26 cellular contexts compared by ENCODE assay signal in genomic region chr15:74833376-74834107, GRCh38. TPM values are rescaled to one million over a fixed set of nuclear protein-coding genes. Genes with fewer than 3 reads are reported as not detected.
A peak's percentile ranks its signal among the peaks of the same experiment; 100 is the strongest.
DNase-seq lines count a peak whose midpoint lies in the region; ATAC-seq, FAIRE-seq and TF ChIP-seq lines count a peak whose summit lies in the region.
"Had no signal": no experiment of that assay in that cellular context is flagged by ENCODE, and none has a peak within 500 bp of the region (broad histone marks: within the 10 kb centered on the region; RNA-seq: fewer than 3 reads in every experiment).

No MANE protein-coding gene starts in this region.

- H3K27me3 ChIP-seq in HepG2 (ENCODE audit: control insufficient read depth in 1 of 2, insufficient read depth in 2 of 2, low read length in 2 of 2) (peaks cover 2 to 22% of the 10 kb centered on the region in 2 experiments; a peak in 3 of 5 replicates), right lobe of liver (no peaks in the 10 kb centered on the region), mesenchymal stem cell (ENCODE audit: control insufficient read depth in 1 of 2, insufficient read depth in 1 of 2, low read length in 2 of 2) (peaks cover 8 to 25% of the 10 kb centered on the region in 2 experiments)
- H3K27me3 ChIP-seq: MG63, pancreas, testis, uterus had no signal

- H3K9ac ChIP-seq in HepG2 (ENCODE audit: insufficient read depth, low read depth, low read length): no peak overlapping the region
- no peak overlapping the region for H3K9ac ChIP-seq in mesenchymal stem cell (ENCODE audit: low read length)

- 50% methylated on average over 1 of the region's 12 CpGs for WGBS in HepG2 (ENCODE audit: low lambda C conversion rate)
- WGBS in right lobe of liver (ENCODE audit: insufficient coverage, low coverage, low lambda C conversion rate, missing lambda C conversion rate): 33% methylated on average over 1 of the region's 12 CpGs
- WGBS in mesenchymal stem cell: 89% methylated on average over 12 of the region's 12 CpGs

- H3K9me3 ChIP-seq in HepG2 (ENCODE audit: low read length) (no peaks in the 10 kb centered on the region), right lobe of liver (no peaks in the 10 kb centered on the region), mesenchymal stem cell (ENCODE audit: control insufficient read depth, low read length) (no peaks in the 10 kb centered on the region)
- H3K9me3 ChIP-seq: heart right ventricle, MG63, pancreas, testis, uterus had no signal

- TF ChIP-seq CTCF in HepG2 (CRISPR knock-in tag; IDR thresholded peaks at IDR 0.05): no peak
- TF ChIP-seq CTCF in right lobe of liver (IDR thresholded peaks at IDR 0.05): no peak
- no peak for TF ChIP-seq CTCF in endothelial cell (IDR thresholded peaks at IDR 0.05; ENCODE audit: unreplicated experiment)

- no peak overlapping the region for H3K4ac ChIP-seq in mesenchymal stem cell (ENCODE audit: low read depth in 1 of 2, low read length in 2 of 2)

- no peak overlapping the region for H2BK12ac ChIP-seq in mesenchymal stem cell (ENCODE audit: low read length in 2 of 2)

- H4K8ac ChIP-seq in mesenchymal stem cell (ENCODE audit: low read length): no peak overlapping the region

- intact Hi-C loops in HepG2 (cut with micrococcal nuclease; ENCODE audit: unreplicated experiment): loop anchor here (2.0 kb wide), 2 partner anchors 53 to 63 kb away; no protein-coding TSS in a partner anchor
- intact Hi-C loops in right lobe of liver (cut with DNase I): no loop called here

- H4K20me1 ChIP-seq in HepG2 (ENCODE audit: insufficient read depth, low read length): no peaks in the 10 kb centered on the region

- TF ChIP-seq EP300 in HepG2 (IDR thresholded peaks at IDR 0.05; ENCODE audit: low read depth in 2 of 2, low read length in 2 of 2): no peak
- no peak for TF ChIP-seq EP300 in HepG2 (CRISPR knock-in tag; IDR thresholded peaks at IDR 0.05; ENCODE audit: borderline replicate concordance)

- no peak overlapping the region for H2BK15ac ChIP-seq in mesenchymal stem cell (ENCODE audit: low read depth, poor library complexity, severe bottlenecking)

- H3K36me3 ChIP-seq in HepG2 (replicated peaks in 1 of 2; ENCODE audit: control insufficient read depth in 1 of 2, insufficient read depth in 2 of 2, low read length in 2 of 2) (peaks cover 0 to 3% of the 10 kb centered on the region in 2 experiments; a peak in 1 of 5 replicates), right lobe of liver (peaks cover 0 to 13% (median 0%) of the 10 kb centered on the region in 4 donors), mesenchymal stem cell (ENCODE audit: control insufficient read depth in 1 of 2, insufficient read depth in 2 of 2, low read depth in 1 of 2, low read length in 2 of 2) (peaks cover 17 to 21% of the 10 kb centered on the region in 2 experiments)
- H3K36me3 ChIP-seq: pancreas, uterus had no signal

- no peak overlapping the region for H3K18ac ChIP-seq in mesenchymal stem cell (ENCODE audit: low read depth in 1 of 2, low read length in 2 of 2)

- no TSS peak for BruUV-seq in HepG2 (replicated peaks; lab: Mats Ljungman, UMichigan)

- no peak overlapping the region for H3K23ac ChIP-seq in mesenchymal stem cell (ENCODE audit: low read length in 2 of 2)

- no peak overlapping the region for H2BK120ac ChIP-seq in mesenchymal stem cell (ENCODE audit: low read depth, low read length)

- H3K27ac ChIP-seq in HepG2 (ENCODE audit: extremely low read length, insufficient read depth, low read length): no peak overlapping the region
- no peak overlapping the region for H3K27ac ChIP-seq in right lobe of liver
- H3K27ac ChIP-seq in mesenchymal stem cell (ENCODE audit: low read length, poor library complexity, severe bottlenecking): no peak overlapping the region
- H3K27ac ChIP-seq: C4-2B, heart right ventricle, HL-60, pancreas, testis, uterus had no signal

- CTCF ChIA-PET in HepG2 (lab: Yijun Ruan, JAX; ENCODE audit: low intra/inter-chr PET ratio, low total read pairs): no interaction called here

- no peak overlapping the region for H3K14ac ChIP-seq in mesenchymal stem cell (ENCODE audit: low read length in 2 of 2)

- no peak overlapping the region for H2BK5ac ChIP-seq in mesenchymal stem cell (ENCODE audit: low read depth, low read length, poor library complexity, severe bottlenecking)

- H3K79me1 ChIP-seq in mesenchymal stem cell (replicated peaks; ENCODE audit: low read length, poor library complexity, severe bottlenecking): no peaks in the 10 kb centered on the region

- no peaks in the 10 kb centered on the region for H3K9me3 Mint-ChIP-seq in endothelial cell (ENCODE audit: unreplicated experiment)
- no peaks in the 10 kb centered on the region for H3K9me3 Mint-ChIP-seq in stimulated activated naive B cell treated with anti-CD40 and anti-IgM and Interleukin-4, amounts not matched to agents 10 μg/mL and 1 μg/mL and 100 μg/mL, for 72 hours
- H3K9me3 Mint-ChIP-seq: activated naive CD4-positive, alpha-beta T cell treated with anti-CD3 and anti-CD28 coated beads for 36 hours; activated T-cell treated with anti-CD3 and anti-CD28 coated beads, Interleukin-2, amount 50 U/mL, for 4 hours; naive thymus-derived CD8-positive, alpha-beta T cell had no signal

- in situ Hi-C loops in HepG2 (cut with HindIII; ENCODE audit: extremely low pct_ligation_motif_present, low pct_unique_long_range_greater_than_20kb): no loop called here

- FAIRE-seq in HepG2 (lab: Jason Lieb, UNC): no peak
- FAIRE-seq: D721Med, G401.6, pancreas had no signal

- DNase-seq in HepG2 (ENCODE audit: low spot score) (no peak), right lobe of liver (no peak), NCI-H524 (lab: John Stamatoyannopoulos, UW) (peak; percentile 53 to 89), endothelial cell (ENCODE audit: low spot score) (no peak), mesenchymal stem cell (no peak), AML-193 (lab: John Stamatoyannopoulos, UW) (no peak)
- DNase-seq in stimulated activated naive B cell treated with anti-CD40 and anti-IgM and Interleukin-4, amounts not matched to agents 10 μg/mL and 1 μg/mL and 100 μg/mL, for 72 hours: no peak
- DNase-seq: activated CD8-positive, alpha-beta memory T cell treated with anti-CD3 and anti-CD28 coated beads for 24 hours; activated naive CD4-positive, alpha-beta T cell treated with anti-CD3 and anti-CD28 coated beads for 36 hours; activated T-cell treated with anti-CD3 and anti-CD28 coated beads, Interleukin-2, amount 50 U/mL, for 4 hours; heart right ventricle; mesendoderm; MG63; naive thymus-derived CD8-positive, alpha-beta T cell; NCI-H1436 treated with DMSO at 0.1 percent for 48 hours; pancreas; testis; uterus had no signal

- peaks cover 7% of the 10 kb centered on the region for H3K4me1 Mint-ChIP-seq in endothelial cell (ENCODE audit: unreplicated experiment)
- peaks cover 22 to 36% of the 10 kb centered on the region in 2 donors for H3K4me1 Mint-ChIP-seq in stimulated activated naive B cell treated with anti-CD40 and anti-IgM and Interleukin-4, amounts not matched to agents 10 μg/mL and 1 μg/mL and 100 μg/mL, for 72 hours

- peaks cover 9% of the 10 kb centered on the region for H3K36me3 Mint-ChIP-seq in endothelial cell (ENCODE audit: low read depth, unreplicated experiment)
- peaks cover 8 to 23% of the 10 kb centered on the region in 2 donors for H3K36me3 Mint-ChIP-seq in stimulated activated naive B cell treated with anti-CD40 and anti-IgM and Interleukin-4, amounts not matched to agents 10 μg/mL and 1 μg/mL and 100 μg/mL, for 72 hours

- H2AK5ac ChIP-seq in mesenchymal stem cell (ENCODE audit: low read length, severe bottlenecking): no peak overlapping the region

- H3K4me2 ChIP-seq in HepG2 (ENCODE audit: low read depth, low read length): no peak overlapping the region
- no peak overlapping the region for H3K4me2 ChIP-seq in mesenchymal stem cell (ENCODE audit: low read length, poor library complexity, severe bottlenecking)

- H4K91ac ChIP-seq in mesenchymal stem cell (ENCODE audit: low read length): no peak overlapping the region

- peaks cover 4% of the 10 kb centered on the region for H3K27me3 Mint-ChIP-seq in endothelial cell (ENCODE audit: unreplicated experiment)
- peaks cover 11% of the 10 kb centered on the region in 2 donors for H3K27me3 Mint-ChIP-seq in stimulated activated naive B cell treated with anti-CD40 and anti-IgM and Interleukin-4, amounts not matched to agents 10 μg/mL and 1 μg/mL and 100 μg/mL, for 72 hours

- peaks cover 30% of the 10 kb centered on the region for H3K4me1 ChIP-seq in HepG2 (ENCODE audit: insufficient read depth, low read length)
- no peaks in the 10 kb centered on the region for H3K4me1 ChIP-seq in right lobe of liver
- H3K4me1 ChIP-seq in mesenchymal stem cell (ENCODE audit: control insufficient read depth, insufficient read depth, low read depth, low read length): no peaks in the 10 kb centered on the region
- H3K4me1 ChIP-seq: pancreas, testis, uterus had no signal

- H2AFZ ChIP-seq in HepG2 (ENCODE audit: low read length) (no peak overlapping the region), mesenchymal stem cell (ENCODE audit: low read depth, low read length) (no peak overlapping the region)

- TF ChIP-seq RAD21 in HepG2 (CRISPR knock-in tag; IDR thresholded peaks at IDR 0.05): no peak

- H3K79me2 ChIP-seq in HepG2 (ENCODE audit: insufficient read depth, low read length): no peaks in the 10 kb centered on the region

- TF ChIP-seq POLR2A in HepG2 (IDR thresholded peaks at IDR 0.05; ENCODE audit: insufficient read depth in 1 of 2, low read depth in 2 of 2, low read length in 2 of 2): no peak
- no peak for TF ChIP-seq POLR2A in right lobe of liver (IDR thresholded peaks at IDR 0.05)

- POLR2A ChIA-PET in HepG2 (lab: Yijun Ruan, JAX): interaction anchor here (0.6 kb wide), 1 partner anchor 26 kb away, joined by 3 read pairs; no protein-coding TSS in a partner anchor

- peak overlapping the region; percentile 24 for H3K27ac Mint-ChIP-seq in endothelial cell (ENCODE audit: unreplicated experiment)
- H3K27ac Mint-ChIP-seq in stimulated activated naive B cell treated with anti-CD40 and anti-IgM and Interleukin-4, amounts not matched to agents 10 μg/mL and 1 μg/mL and 100 μg/mL, for 72 hours: peak overlapping the region; percentile 44
- H3K27ac Mint-ChIP-seq: activated naive CD4-positive, alpha-beta T cell treated with anti-CD3 and anti-CD28 coated beads for 36 hours had no signal

- H3K4me3 Mint-ChIP-seq in endothelial cell (ENCODE audit: unreplicated experiment): no peak overlapping the region
- H3K4me3 Mint-ChIP-seq in stimulated activated naive B cell treated with anti-CD40 and anti-IgM and Interleukin-4, amounts not matched to agents 10 μg/mL and 1 μg/mL and 100 μg/mL, for 72 hours: no peak overlapping the region
- H3K4me3 Mint-ChIP-seq: activated naive CD4-positive, alpha-beta T cell treated with anti-CD3 and anti-CD28 coated beads for 36 hours; activated T-cell treated with anti-CD3 and anti-CD28 coated beads, Interleukin-2, amount 50 U/mL, for 4 hours; naive thymus-derived CD8-positive, alpha-beta T cell had no signal

- ATAC-seq in HepG2: peak; percentile 17
- ATAC-seq in right lobe of liver: no peak
- ATAC-seq in stimulated activated naive B cell treated with anti-CD40 and anti-IgM and Interleukin-4, amounts not matched to agents 10 μg/mL and 1 μg/mL and 100 μg/mL, for 72 hours (replicated peaks): peak; percentile 41 to 59
- no peak for ATAC-seq in GM18498 (IDR thresholded peaks at IDR 0.05; ENCODE audit: unreplicated experiment)
- ATAC-seq: activated CD4-positive, CD25-positive, alpha-beta regulatory T cell treated with anti-CD3 and anti-CD28 coated beads, Interleukin-2, amount 50 U/mL, for 24 hours; activated T-cell treated with anti-CD3 and anti-CD28 coated beads, Interleukin-2, amount 50 U/mL, for 4 hours; heart right ventricle; naive thymus-derived CD8-positive, alpha-beta T cell; pancreas; Right ventricle myocardium inferior had no signal

- H3K4me3 ChIP-seq in HepG2 (replicated peaks in 1 of 3; ENCODE audit: insufficient read depth in 1 of 3, low read depth in 2 of 3, low read length in 3 of 3): peak overlapping the region in 1 of 3 experiments; percentile 13; a peak in 1 of 6 replicates
- no peak overlapping the region for H3K4me3 ChIP-seq in right lobe of liver
- no peak overlapping the region for H3K4me3 ChIP-seq in mesenchymal stem cell (ENCODE audit: insufficient read depth in 1 of 2, low read depth in 1 of 2, low read length in 2 of 2)
- H3K4me3 ChIP-seq: heart right ventricle, MG63, pancreas, testis, uterus had no signal

RNA-seq across cellular contexts. Expression of gene CPLX3, which starts 7.1 kb away (rescaled TPM):
- total RNA-seq in HepG2 (2016; rRNA removed; fragmentation: Illumina TruSeq; extraction: Trizol) (not detected in 2 replicates), right lobe of liver (not detected), endothelial cell (ENCODE audit: unreplicated experiment) (not detected)
- not detected in 2 replicates for total RNA-seq in HepG2 (2016; cell fraction: cytosol; rRNA removed; fragmentation: Illumina TruSeq; extraction: Trizol; ENCODE audit: low read depth)
- not detected in 2 replicates for total RNA-seq in HepG2 (2016; cell fraction: insoluble cytoplasmic fraction; rRNA removed; fragmentation: Illumina TruSeq; extraction: Trizol)
- total RNA-seq in HepG2 (2016; cell fraction: membrane; rRNA removed; fragmentation: Illumina TruSeq; extraction: Trizol): not detected in 2 replicates
- total RNA-seq in HepG2 (2016; cell fraction: nucleus; rRNA removed; fragmentation: Illumina TruSeq; extraction: Trizol): not detected in 2 replicates
- polyA plus RNA-seq in HepG2 (2011; rRNA removed): not detected in 2 replicates
- not detected in 2 replicates for polyA plus RNA-seq in HepG2 (2011; cell fraction: cytosol; rRNA removed)
- 0.05 TPM in 1 of 2 replicates, not detected in the other for polyA plus RNA-seq in HepG2 (2011; cell fraction: nucleus; rRNA removed)
- not detected in 2 replicates for polyA plus RNA-seq in HepG2 (2012)
- polyA plus RNA-seq in HepG2 (2016; cell fraction: cytosol; fragmentation: Illumina TruSeq; extraction: Trizol; ENCODE audit: low read depth): not detected in 2 replicates
- polyA plus RNA-seq in HepG2 (2016; cell fraction: insoluble cytoplasmic fraction; fragmentation: Illumina TruSeq; extraction: Trizol; ENCODE audit: low read depth): not detected in 2 replicates
- polyA plus RNA-seq in HepG2 (2016; cell fraction: membrane; fragmentation: Illumina TruSeq; extraction: Trizol; ENCODE audit: low read depth): not detected in 2 replicates
- polyA plus RNA-seq in HepG2 (2016; cell fraction: nucleus; fragmentation: Illumina TruSeq; extraction: Trizol; ENCODE audit: insufficient read depth, low read depth): not detected in 2 replicates
- not detected in 2 replicates for polyA minus RNA-seq in HepG2 (2011; rRNA and poly(A)+ RNA removed; ENCODE audit: low replicate concordance)
- polyA minus RNA-seq in HepG2 (2011; cell fraction: cytosol; rRNA and poly(A)+ RNA removed): not detected in 2 replicates
- polyA minus RNA-seq in HepG2 (2011; cell fraction: nucleus; rRNA and poly(A)+ RNA removed): not detected in 2 replicates
- not detected for polyA plus RNA-seq in mesenchymal stem cell (2013, experiment 1 of 2)
- not detected for polyA plus RNA-seq in mesenchymal stem cell (2013, experiment 2 of 2)
- total RNA-seq: activated naive CD4-positive, alpha-beta T cell treated with anti-CD3 and anti-CD28 coated beads for 36 hours; dermis microvascular lymphatic vessel endothelial cell; pancreas; uterus had no signal
- polyA plus RNA-seq: naive thymus-derived CD8-positive, alpha-beta T cell had no signal

RNA-seq across cellular contexts. Expression of gene ULK3, which starts 9.4 kb away (rescaled TPM):
- total RNA-seq in HepG2 (2016; rRNA removed; fragmentation: Illumina TruSeq; extraction: Trizol): 8.2 and 15.2 TPM in 2 replicates
- total RNA-seq in HepG2 (2016; cell fraction: cytosol; rRNA removed; fragmentation: Illumina TruSeq; extraction: Trizol; ENCODE audit: low read depth): 7.6 and 8.1 TPM in 2 replicates
- total RNA-seq in HepG2 (2016; cell fraction: insoluble cytoplasmic fraction; rRNA removed; fragmentation: Illumina TruSeq; extraction: Trizol): 8.9 and 14.6 TPM in 2 replicates
- total RNA-seq in HepG2 (2016; cell fraction: membrane; rRNA removed; fragmentation: Illumina TruSeq; extraction: Trizol): 17.8 and 17.9 TPM in 2 replicates
- total RNA-seq in HepG2 (2016; cell fraction: nucleus; rRNA removed; fragmentation: Illumina TruSeq; extraction: Trizol): 13.8 and 17.0 TPM in 2 replicates
- 23.7 and 25.1 TPM in 2 replicates for polyA plus RNA-seq in HepG2 (2011; rRNA removed)
- 10.1 and 12.4 TPM in 2 replicates for polyA plus RNA-seq in HepG2 (2011; cell fraction: cytosol; rRNA removed)
- polyA plus RNA-seq in HepG2 (2011; cell fraction: nucleus; rRNA removed): 149 and 163 TPM in 2 replicates
- polyA plus RNA-seq in HepG2 (2012): 11.8 and 16.1 TPM in 2 replicates
- 9.7 and 10.4 TPM in 2 replicates for polyA plus RNA-seq in HepG2 (2016; cell fraction: cytosol; fragmentation: Illumina TruSeq; extraction: Trizol; ENCODE audit: low read depth)
- 7.6 and 10.2 TPM in 2 replicates for polyA plus RNA-seq in HepG2 (2016; cell fraction: insoluble cytoplasmic fraction; fragmentation: Illumina TruSeq; extraction: Trizol; ENCODE audit: low read depth)
- 15.2 and 26.1 TPM in 2 replicates for polyA plus RNA-seq in HepG2 (2016; cell fraction: membrane; fragmentation: Illumina TruSeq; extraction: Trizol; ENCODE audit: low read depth)
- 43.8 and 44.9 TPM in 2 replicates for polyA plus RNA-seq in HepG2 (2016; cell fraction: nucleus; fragmentation: Illumina TruSeq; extraction: Trizol; ENCODE audit: insufficient read depth, low read depth)
- 13.8 and 70.3 TPM in 2 replicates for polyA minus RNA-seq in HepG2 (2011; rRNA and poly(A)+ RNA removed; ENCODE audit: low replicate concordance)
- polyA minus RNA-seq in HepG2 (2011; cell fraction: cytosol; rRNA and poly(A)+ RNA removed): 4.8 and 5.1 TPM in 2 replicates
- 11.6 and 13.2 TPM in 2 replicates for polyA minus RNA-seq in HepG2 (2011; cell fraction: nucleus; rRNA and poly(A)+ RNA removed)
- total RNA-seq in right lobe of liver: 10 to 100 TPM; 19.7 to 25.1 (median 22.1) TPM
- 25.6 TPM for total RNA-seq in endothelial cell (ENCODE audit: unreplicated experiment)
- 15.0 TPM for polyA plus RNA-seq in mesenchymal stem cell (2013, experiment 1 of 2)
- polyA plus RNA-seq in mesenchymal stem cell (2013, experiment 2 of 2): 14.2 TPM

RNA-seq across cellular contexts. Expression of gene LMAN1L, which starts 20.9 kb away (rescaled TPM):
- total RNA-seq in HepG2 (2016; rRNA removed; fragmentation: Illumina TruSeq; extraction: Trizol) (not detected in 2 replicates), right lobe of liver (not detected), endothelial cell (ENCODE audit: unreplicated experiment) (not detected)
- total RNA-seq in HepG2 (2016; cell fraction: cytosol; rRNA removed; fragmentation: Illumina TruSeq; extraction: Trizol; ENCODE audit: low read depth): not detected in 2 replicates
- not detected in 2 replicates for total RNA-seq in HepG2 (2016; cell fraction: insoluble cytoplasmic fraction; rRNA removed; fragmentation: Illumina TruSeq; extraction: Trizol)
- not detected in 2 replicates for total RNA-seq in HepG2 (2016; cell fraction: membrane; rRNA removed; fragmentation: Illumina TruSeq; extraction: Trizol)
- total RNA-seq in HepG2 (2016; cell fraction: nucleus; rRNA removed; fragmentation: Illumina TruSeq; extraction: Trizol): not detected in 2 replicates
- not detected in 2 replicates for polyA plus RNA-seq in HepG2 (2011; rRNA removed)
- polyA plus RNA-seq in HepG2 (2011; cell fraction: cytosol; rRNA removed): not detected in 2 replicates
- polyA plus RNA-seq in HepG2 (2011; cell fraction: nucleus; rRNA removed): 0.17 and 0.26 TPM in 2 replicates
- not detected in 2 replicates for polyA plus RNA-seq in HepG2 (2012)
- polyA plus RNA-seq in HepG2 (2016; cell fraction: cytosol; fragmentation: Illumina TruSeq; extraction: Trizol; ENCODE audit: low read depth): not detected in 2 replicates
- polyA plus RNA-seq in HepG2 (2016; cell fraction: insoluble cytoplasmic fraction; fragmentation: Illumina TruSeq; extraction: Trizol; ENCODE audit: low read depth): not detected in 2 replicates
- polyA plus RNA-seq in HepG2 (2016; cell fraction: membrane; fragmentation: Illumina TruSeq; extraction: Trizol; ENCODE audit: low read depth): not detected in 2 replicates
- not detected in 2 replicates for polyA plus RNA-seq in HepG2 (2016; cell fraction: nucleus; fragmentation: Illumina TruSeq; extraction: Trizol; ENCODE audit: insufficient read depth, low read depth)
- polyA minus RNA-seq in HepG2 (2011; rRNA and poly(A)+ RNA removed; ENCODE audit: low replicate concordance): 0.07 TPM in 1 of 2 replicates, not detected in the other
- not detected in 2 replicates for polyA minus RNA-seq in HepG2 (2011; cell fraction: cytosol; rRNA and poly(A)+ RNA removed)
- polyA minus RNA-seq in HepG2 (2011; cell fraction: nucleus; rRNA and poly(A)+ RNA removed): not detected in 2 replicates
- not detected for polyA plus RNA-seq in mesenchymal stem cell (2013, experiment 1 of 2)
- not detected for polyA plus RNA-seq in mesenchymal stem cell (2013, experiment 2 of 2)
- total RNA-seq: activated naive CD4-positive, alpha-beta T cell treated with anti-CD3 and anti-CD28 coated beads for 36 hours; dermis microvascular lymphatic vessel endothelial cell had no signal
- polyA plus RNA-seq: naive thymus-derived CD8-positive, alpha-beta T cell; pancreas had no signal

RNA-seq across cellular contexts. Expression of gene SCAMP2, which starts 39.6 kb away (rescaled TPM):
- total RNA-seq in HepG2 (2016; rRNA removed; fragmentation: Illumina TruSeq; extraction: Trizol) (23.6 and 34.8 TPM in 2 replicates), right lobe of liver (10 to 100 TPM; 33.9 to 45.9 (median 41.7) TPM), endothelial cell (ENCODE audit: unreplicated experiment) (56.1 TPM)
- 9.6 and 11.5 TPM in 2 replicates for total RNA-seq in HepG2 (2016; cell fraction: cytosol; rRNA removed; fragmentation: Illumina TruSeq; extraction: Trizol; ENCODE audit: low read depth)
- total RNA-seq in HepG2 (2016; cell fraction: insoluble cytoplasmic fraction; rRNA removed; fragmentation: Illumina TruSeq; extraction: Trizol): 21.6 and 36.5 TPM in 2 replicates
- total RNA-seq in HepG2 (2016; cell fraction: membrane; rRNA removed; fragmentation: Illumina TruSeq; extraction: Trizol): 19.1 and 19.4 TPM in 2 replicates
- 34.8 and 43.1 TPM in 2 replicates for total RNA-seq in HepG2 (2016; cell fraction: nucleus; rRNA removed; fragmentation: Illumina TruSeq; extraction: Trizol)
- polyA plus RNA-seq in HepG2 (2011; rRNA removed): 121 and 137 TPM in 2 replicates
- polyA plus RNA-seq in HepG2 (2011; cell fraction: cytosol; rRNA removed): 79.1 and 105 TPM in 2 replicates
- polyA plus RNA-seq in HepG2 (2011; cell fraction: nucleus; rRNA removed): 60.5 and 61.0 TPM in 2 replicates
- 46.1 and 60.6 TPM in 2 replicates for polyA plus RNA-seq in HepG2 (2012)
- 13.9 and 15.3 TPM in 2 replicates for polyA plus RNA-seq in HepG2 (2016; cell fraction: cytosol; fragmentation: Illumina TruSeq; extraction: Trizol; ENCODE audit: low read depth)
- polyA plus RNA-seq in HepG2 (2016; cell fraction: insoluble cytoplasmic fraction; fragmentation: Illumina TruSeq; extraction: Trizol; ENCODE audit: low read depth): 40.8 and 49.5 TPM in 2 replicates
- polyA plus RNA-seq in HepG2 (2016; cell fraction: membrane; fragmentation: Illumina TruSeq; extraction: Trizol; ENCODE audit: low read depth): 19.7 and 19.9 TPM in 2 replicates
- polyA plus RNA-seq in HepG2 (2016; cell fraction: nucleus; fragmentation: Illumina TruSeq; extraction: Trizol; ENCODE audit: insufficient read depth, low read depth): 82.6 and 86.5 TPM in 2 replicates
- 153 and 215 TPM in 2 replicates for polyA minus RNA-seq in HepG2 (2011; rRNA and poly(A)+ RNA removed; ENCODE audit: low replicate concordance)
- 43.0 and 53.0 TPM in 2 replicates for polyA minus RNA-seq in HepG2 (2011; cell fraction: cytosol; rRNA and poly(A)+ RNA removed)
- polyA minus RNA-seq in HepG2 (2011; cell fraction: nucleus; rRNA and poly(A)+ RNA removed): 19.7 and 32.7 TPM in 2 replicates
- polyA plus RNA-seq in mesenchymal stem cell (2013, experiment 1 of 2): 81.8 TPM
- polyA plus RNA-seq in mesenchymal stem cell (2013, experiment 2 of 2): 78.8 TPM

RNA-seq across cellular contexts. Expression of gene CSK, which starts 51.7 kb away (rescaled TPM):
- 20.6 and 21.3 TPM in 2 replicates for total RNA-seq in HepG2 (2016; rRNA removed; fragmentation: Illumina TruSeq; extraction: Trizol)
- 8.5 and 9.2 TPM in 2 replicates for total RNA-seq in HepG2 (2016; cell fraction: cytosol; rRNA removed; fragmentation: Illumina TruSeq; extraction: Trizol; ENCODE audit: low read depth)
- 17.5 and 21.5 TPM in 2 replicates for total RNA-seq in HepG2 (2016; cell fraction: insoluble cytoplasmic fraction; rRNA removed; fragmentation: Illumina TruSeq; extraction: Trizol)
- 24.6 and 31.5 TPM in 2 replicates for total RNA-seq in HepG2 (2016; cell fraction: membrane; rRNA removed; fragmentation: Illumina TruSeq; extraction: Trizol)
- total RNA-seq in HepG2 (2016; cell fraction: nucleus; rRNA removed; fragmentation: Illumina TruSeq; extraction: Trizol): 22.6 and 23.4 TPM in 2 replicates
- 12.5 and 18.8 TPM in 2 replicates for polyA plus RNA-seq in HepG2 (2011; rRNA removed)
- 13.9 and 14.0 TPM in 2 replicates for polyA plus RNA-seq in HepG2 (2011; cell fraction: cytosol; rRNA removed)
- 67.4 and 72.0 TPM in 2 replicates for polyA plus RNA-seq in HepG2 (2011; cell fraction: nucleus; rRNA removed)
- polyA plus RNA-seq in HepG2 (2012): 26.5 and 39.5 TPM in 2 replicates
- polyA plus RNA-seq in HepG2 (2016; cell fraction: cytosol; fragmentation: Illumina TruSeq; extraction: Trizol; ENCODE audit: low read depth): 10.3 and 12.4 TPM in 2 replicates
- polyA plus RNA-seq in HepG2 (2016; cell fraction: insoluble cytoplasmic fraction; fragmentation: Illumina TruSeq; extraction: Trizol; ENCODE audit: low read depth): 42.9 and 49.6 TPM in 2 replicates
- 24.4 and 34.3 TPM in 2 replicates for polyA plus RNA-seq in HepG2 (2016; cell fraction: membrane; fragmentation: Illumina TruSeq; extraction: Trizol; ENCODE audit: low read depth)
- 80.5 and 84.1 TPM in 2 replicates for polyA plus RNA-seq in HepG2 (2016; cell fraction: nucleus; fragmentation: Illumina TruSeq; extraction: Trizol; ENCODE audit: insufficient read depth, low read depth)
- polyA minus RNA-seq in HepG2 (2011; rRNA and poly(A)+ RNA removed; ENCODE audit: low replicate concordance): 34.0 and 51.8 TPM in 2 replicates
- 19.3 and 20.3 TPM in 2 replicates for polyA minus RNA-seq in HepG2 (2011; cell fraction: cytosol; rRNA and poly(A)+ RNA removed)
- polyA minus RNA-seq in HepG2 (2011; cell fraction: nucleus; rRNA and poly(A)+ RNA removed): 23.4 and 28.1 TPM in 2 replicates
- total RNA-seq in right lobe of liver: 10 to 100 TPM; 22.2 to 50.9 (median 32.7) TPM
- 100 TPM for total RNA-seq in endothelial cell (ENCODE audit: unreplicated experiment)
- 35.8 TPM for polyA plus RNA-seq in mesenchymal stem cell (2013, experiment 1 of 2)
- polyA plus RNA-seq in mesenchymal stem cell (2013, experiment 2 of 2): 38.5 TPM

Comparison
In these comparisons a context has a peak if more than half of its experiments do, and no peak if none do; other contexts are left out.
1. ATAC-seq: peak in HepG2 (single experiment) and stimulated activated naive B cell treated with anti-CD40 and anti-IgM and Interleukin-4, amounts not matched to agents 10 μg/mL and 1 μg/mL and 100 μg/mL, for 72 hours (2 of 2); none in right lobe of liver (0 of 4) and GM18498 (single experiment).
2. DNase-seq: peak in NCI-H524 (2 of 2); none in HepG2 (single experiment), right lobe of liver (0 of 3), endothelial cell (single experiment), stimulated activated naive B cell treated with anti-CD40 and anti-IgM and Interleukin-4, amounts not matched to agents 10 μg/mL and 1 μg/mL and 100 μg/mL, for 72 hours (single experiment), mesenchymal stem cell (single experiment) and AML-193 (0 of 2).